Comparison of ENCODE assay signal across 22 cellular contexts in genomic region chr16:22322021-22322471, GRCh38. TPM values are rescaled to one million over a fixed set of nuclear protein-coding genes. Genes with fewer than 3 reads are reported as not detected.
A peak's percentile ranks its signal among the peaks of the same experiment; 100 is the strongest.
DNase-seq lines count a peak whose midpoint lies in the region; ATAC-seq and TF ChIP-seq lines count a peak whose summit lies in the region.
"Had no signal": no experiment of that assay in that cellular context is flagged by ENCODE, and none has a peak within 500 bp of the region (broad histone marks: within the 10 kb centered on the region; RNA-seq: fewer than 3 reads in every experiment).

No MANE protein-coding gene starts in this region.

- no peak overlapping the region for H3K23ac ChIP-seq in IMR-90 (ENCODE audit: low read depth, low read length)

- POLR2A ChIA-PET in IMR-90 (lab: Charles Lee; ENCODE audit: unreplicated experiment), result no interaction called here

- no peak overlapping the region for H2AK5ac ChIP-seq in IMR-90 (ENCODE audit: low read depth, low read length)

- H3K27me3 ChIP-seq in IMR-90 (ENCODE audit: control insufficient read depth, insufficient read depth, low read length), result no peaks in the 10 kb centered on the region
- H3K27me3 ChIP-seq: esophagus squamous epithelium, hepatocyte, sigmoid colon, vagina had no signal

- H3K4me3 ChIP-seq in IMR-90 (ENCODE audit: insufficient read depth, low read depth, low read length), result no peak overlapping the region
- H3K4me3 ChIP-seq: coronary artery, esophagus squamous epithelium, hepatocyte, prostate gland, sigmoid colon, vagina had no signal

- H3K79me1 ChIP-seq in IMR-90 (ENCODE audit: low read depth in 1 of 2, low read length in 2 of 2), result peaks cover 0 to 20% of the 10 kb centered on the region in 2 experiments; a peak in 2 of 4 replicates

- H3K9me3 Mint-ChIP-seq in effector memory CD8-positive, alpha-beta T cell, result no peaks in the 10 kb centered on the region
- H3K9me3 Mint-ChIP-seq in osteocyte (ENCODE audit: unreplicated experiment), result no peaks in the 10 kb centered on the region
- H3K9me3 Mint-ChIP-seq: activated T-helper 2 cell treated with anti-CD3 and anti-CD28 coated beads, Interferon-gamma antibody, Interleukin-2, Interleukin-4, amounts not matched to agents 10 μg/mL and 5 μg/mL and 100 μg/mL, durations not matched to agents 14 hours and 24 hours and 36 hours; IgD-negative memory B cell; T-helper 2 cell treated with Interferon-gamma antibody and Interleukin-4, amounts not matched to agents 5 μg/mL and 100 μg/mL, for 36 hours had no signal

- no peak overlapping the region for H3K4me2 ChIP-seq in IMR-90 (ENCODE audit: low read depth, low read length)
- H3K4me2 ChIP-seq: hepatocyte had no signal

- DNase-seq in NCI-H1417 (lab: John Stamatoyannopoulos, UW) (peak in 2 of 3 experiments; percentile 51 to 80), NCI-H1417 treated with DMSO at 0.1 percent for 48 hours (lab: John Stamatoyannopoulos, UW) (no peak), IMR-90 (no peak), osteocyte (ENCODE audit: extremely low spot score, unreplicated experiment) (peak; percentile 60), GM13976 (ENCODE audit: low spot score) (no peak)
- no peak for DNase-seq in effector memory CD8-positive, alpha-beta T cell
- DNase-seq: Calu3, esophagus squamous epithelium, mesenchymal stem cell had no signal

- H2BK5ac ChIP-seq in IMR-90 (ENCODE audit: low read depth, low read length, poor library complexity, severe bottlenecking), result peak overlapping the region; percentile 45

- intact Hi-C loops in IMR-90 (cut with micrococcal nuclease), result loop anchor here (5.0 kb wide), 1 partner anchor 765 kb away; no protein-coding TSS in a partner anchor

- WGBS in IMR-90 (ENCODE audit: extremely low coverage in 2 of 2, insufficient read length in 1 of 2), 2 experiments, result 95% methylated on average over 9 of the region's 11 CpGs; no CpG with 5 or more reads in 1 of the 2 experiments

- H3K4ac ChIP-seq in IMR-90 (ENCODE audit: low read depth, low read length), result no peak overlapping the region

- peaks cover 0 to 6% of the 10 kb centered on the region in 2 donors for H3K4me1 Mint-ChIP-seq in effector memory CD8-positive, alpha-beta T cell (ENCODE audit: low read depth in 2 of 2)
- no peaks in the 10 kb centered on the region for H3K4me1 Mint-ChIP-seq in osteocyte (ENCODE audit: unreplicated experiment)

- no peak overlapping the region for H3K56ac ChIP-seq in IMR-90 (ENCODE audit: extremely low read depth, insufficient read depth, low read length)

- no peaks in the 10 kb centered on the region for H3K9me1 ChIP-seq in IMR-90 (ENCODE audit: insufficient read depth, low read length)

- no peak overlapping the region for H2AFZ ChIP-seq in IMR-90 (replicated peaks; ENCODE audit: low read length, poor library complexity)
- H2AFZ ChIP-seq: hepatocyte had no signal

- no TSS peak for BruUV-seq in IMR-90 (replicated peaks; lab: Mats Ljungman, UMichigan)

- H3K27ac Mint-ChIP-seq in effector memory CD8-positive, alpha-beta T cell, result peak overlapping the region; percentile 25 to 49
- no peak overlapping the region for H3K27ac Mint-ChIP-seq in osteocyte (ENCODE audit: unreplicated experiment)
- H3K27ac Mint-ChIP-seq: activated T-helper 2 cell treated with anti-CD3 and anti-CD28 coated beads, Interferon-gamma antibody, Interleukin-2, Interleukin-4, amounts not matched to agents 10 μg/mL and 5 μg/mL and 100 μg/mL, durations not matched to agents 14 hours and 24 hours and 36 hours; IgD-negative memory B cell; T-helper 2 cell treated with Interferon-gamma antibody and Interleukin-4, amounts not matched to agents 5 μg/mL and 100 μg/mL, for 36 hours had no signal

- H4K91ac ChIP-seq in IMR-90 (ENCODE audit: insufficient read depth, low read depth, low read length), result no peak overlapping the region

- no peak overlapping the region for H3K9ac ChIP-seq in IMR-90 (ENCODE audit: low read depth, low read length)

- TF ChIP-seq RAD21 in IMR-90 (IDR thresholded peaks at IDR 0.05; ENCODE audit: low read length), result no peak

- TF ChIP-seq CTCF in IMR-90 (conservative IDR thresholded peaks at IDR 0.05; ENCODE audit: low read depth, low read length) (no peak), osteocyte (IDR thresholded peaks at IDR 0.05) (no peak), GM13976 (IDR thresholded peaks at IDR 0.05; ENCODE audit: borderline replicate concordance, control extremely low read depth, extremely low read depth, insufficient read depth, missing control alignments) (no peak)

- H3K36me3 ChIP-seq in IMR-90 (ENCODE audit: control insufficient read depth, insufficient read depth, low read length), result peaks cover 50% of the 10 kb centered on the region

- no peak overlapping the region for H2BK20ac ChIP-seq in IMR-90 (ENCODE audit: low read depth, low read length)

- H3K4me1 ChIP-seq in IMR-90 (ENCODE audit: control insufficient read depth, insufficient read depth, low read length), result no peaks in the 10 kb centered on the region
- H3K4me1 ChIP-seq: prostate gland had no signal

- in situ Hi-C loops in IMR-90 (cut with MboI; ENCODE audit: low sequenced_read_pairs), result no loop called here
- in situ Hi-C loops in GM13976 (cut with MboI; ENCODE audit: low sequenced_read_pairs, unreplicated experiment), result loop anchor here (10.0 kb wide), 1 partner anchor 1017 kb away; no protein-coding TSS in a partner anchor

- H3K27me3 Mint-ChIP-seq in effector memory CD8-positive, alpha-beta T cell, result no peaks in the 10 kb centered on the region
- no peaks in the 10 kb centered on the region for H3K27me3 Mint-ChIP-seq in osteocyte (ENCODE audit: unreplicated experiment)
- H3K27me3 Mint-ChIP-seq: activated naive CD8-positive, alpha-beta T cell; IgD-negative memory B cell had no signal

- no peak overlapping the region for H3K27ac ChIP-seq in IMR-90 (ENCODE audit: insufficient read depth, low read length)
- H3K27ac ChIP-seq: 22Rv1, C4-2B, coronary artery, hepatocyte, prostate gland, sigmoid colon, vagina had no signal

- no peak overlapping the region for H2BK15ac ChIP-seq in IMR-90 (ENCODE audit: low read depth, low read length)

- H3K18ac ChIP-seq in IMR-90 (ENCODE audit: low read depth, low read length), result no peak overlapping the region

- dilution Hi-C loops in IMR-90 (cut with HindIII; ENCODE audit: low sequenced_read_pairs, unreplicated experiment), result no loop called here

- H4K8ac ChIP-seq in IMR-90 (ENCODE audit: low read depth in 2 of 2, low read length in 2 of 2), result no peak overlapping the region

- CTCF ChIA-PET in IMR-90 (lab: Yijun Ruan, JAX), result no interaction called here

- no peaks in the 10 kb centered on the region for H3K9me3 ChIP-seq in IMR-90 (ENCODE audit: control insufficient read depth, insufficient read depth, low read length)
- H3K9me3 ChIP-seq: esophagus squamous epithelium, prostate gland, sigmoid colon, vagina had no signal

- peaks cover 57% of the 10 kb centered on the region for H3K36me3 Mint-ChIP-seq in effector memory CD8-positive, alpha-beta T cell (ENCODE audit: insufficient read depth)
- peaks cover 18% of the 10 kb centered on the region for H3K36me3 Mint-ChIP-seq in osteocyte (ENCODE audit: unreplicated experiment)
- H3K36me3 Mint-ChIP-seq: activated naive CD8-positive, alpha-beta T cell had no signal

- H4K20me1 ChIP-seq in IMR-90 (ENCODE audit: insufficient read depth, low read length), result peaks cover 19% of the 10 kb centered on the region

- no peak overlapping the region for H3K4me3 Mint-ChIP-seq in effector memory CD8-positive, alpha-beta T cell
- no peak overlapping the region for H3K4me3 Mint-ChIP-seq in osteocyte (ENCODE audit: unreplicated experiment)
- H3K4me3 Mint-ChIP-seq: activated naive CD8-positive, alpha-beta T cell; IgD-negative memory B cell; T-helper 2 cell treated with Interferon-gamma antibody and Interleukin-4, amounts not matched to agents 5 μg/mL and 100 μg/mL, for 36 hours had no signal

- no peak overlapping the region for H3K14ac ChIP-seq in IMR-90 (replicated peaks; ENCODE audit: low read depth, low read length)

- TF ChIP-seq POLR2A in IMR-90 (IDR thresholded peaks at IDR 0.05; ENCODE audit: low read depth, low read length), result no peak

- ATAC-seq in IMR-90 (ENCODE audit: low read depth) (no peak), GM18868 (IDR thresholded peaks at IDR 0.05; ENCODE audit: unreplicated experiment) (no peak), HG03521 (IDR thresholded peaks at IDR 0.05; ENCODE audit: unreplicated experiment) (no peak)
- ATAC-seq in effector memory CD8-positive, alpha-beta T cell (replicated peaks), result no peak

- H4K5ac ChIP-seq in IMR-90 (ENCODE audit: low read depth, low read length), result no peak overlapping the region

- H2AK9ac ChIP-seq in IMR-90 (replicated peaks; ENCODE audit: low read depth, low read length, poor library complexity), result peak overlapping the region; percentile 42

- H2BK120ac ChIP-seq in IMR-90 (ENCODE audit: low read depth, low read length), result no peak overlapping the region

TF ChIP-seq in IMR-90, 13 proteins besides CTCF, POLR2A, EP300 and RAD21 (continues in another document):
- TF ChIP-seq MXI1 (IDR thresholded peaks at IDR 0.05; ENCODE audit: borderline replicate concordance, low read depth, low read length) (no peak), NFE2L2 (IDR thresholded peaks at IDR 0.05; ENCODE audit: low read depth, low read length) (no peak), BHLHE40 (IDR thresholded peaks at IDR 0.05; ENCODE audit: low read depth, low read length) (no peak), RCOR1 (IDR thresholded peaks at IDR 0.05; ENCODE audit: insufficient replicate concordance, low read length) (no peak), RFX5 (IDR thresholded peaks at IDR 0.05; ENCODE audit: low read depth, low read length) (no peak), CHD1 (IDR thresholded peaks at IDR 0.05; ENCODE audit: low read depth, low read length) (no peak), CEBPB (IDR thresholded peaks at IDR 0.05; ENCODE audit: low read depth, low read length) (no peak), SMC3 (IDR thresholded peaks at IDR 0.05; ENCODE audit: low read depth, low read length) (no peak)
- TF ChIP-seq, protein P1, sequence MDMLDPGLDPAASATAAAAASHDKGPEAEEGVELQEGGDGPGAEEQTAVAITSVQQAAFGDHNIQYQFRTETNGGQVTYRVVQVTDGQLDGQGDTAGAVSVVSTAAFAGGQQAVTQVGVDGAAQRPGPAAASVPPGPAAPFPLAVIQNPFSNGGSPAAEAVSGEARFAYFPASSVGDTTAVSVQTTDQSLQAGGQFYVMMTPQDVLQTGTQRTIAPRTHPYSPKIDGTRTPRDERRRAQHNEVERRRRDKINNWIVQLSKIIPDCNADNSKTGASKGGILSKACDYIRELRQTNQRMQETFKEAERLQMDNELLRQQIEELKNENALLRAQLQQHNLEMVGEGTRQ (IDR thresholded peaks at IDR 0.05; ENCODE audit: low read depth, low read length), result no peak

RNA-seq across cellular contexts. Expression of gene POLR3E, which starts 24.8 kb away (rescaled TPM):
- total RNA-seq in IMR-90 (2012; rRNA removed), result 19.9 and 71.1 TPM in 2 replicates
- 46.0 and 49.5 TPM in 2 replicates for polyA plus RNA-seq in IMR-90 (2012; rRNA removed)
- polyA plus RNA-seq in IMR-90 (2012; cell fraction: cytosol; rRNA removed), result 19.8 and 21.1 TPM in 2 replicates
- polyA plus RNA-seq in IMR-90 (2012; cell fraction: nucleus; rRNA removed; ENCODE audit: low replicate concordance), result 49.8 and 64.8 TPM in 2 replicates
- total RNA-seq in osteocyte, result 34.4 and 44.1 TPM in 2 replicates

RNA-seq across cellular contexts. Expression of gene CDR2, which starts 52.4 kb away (rescaled TPM):
- total RNA-seq in IMR-90 (2012; rRNA removed), result 44.2 and 48.4 TPM in 2 replicates
- polyA plus RNA-seq in IMR-90 (2012; rRNA removed), result 33.1 and 37.7 TPM in 2 replicates
- polyA plus RNA-seq in IMR-90 (2012; cell fraction: cytosol; rRNA removed), result 22.5 and 26.0 TPM in 2 replicates
- 15.0 and 38.4 TPM in 2 replicates for polyA plus RNA-seq in IMR-90 (2012; cell fraction: nucleus; rRNA removed; ENCODE audit: low replicate concordance)
- total RNA-seq in osteocyte, result 22.8 and 23.7 TPM in 2 replicates

Comparison
In these comparisons a context has a peak if more than half of its experiments do, and no peak if none do; other contexts are left out.
1. DNase-seq: peak in NCI-H1417 (2 of 3) and osteocyte (single experiment); none in NCI-H1417 treated with DMSO at 0.1 percent for 48 hours (single experiment), IMR-90 (single experiment), effector memory CD8-positive, alpha-beta T cell (0 of 3) and GM13976 (single experiment).